1 cellular context compared by ENCODE assay signal in genomic region chr12:214005-214736, GRCh38.
A peak's percentile ranks its signal among the peaks of the same experiment; 100 is the strongest.
TF ChIP-seq lines count a peak whose summit lies in the region.

Gene SLC6A12, minus strand, starts transcription at chr12:214157. Its CDS starts 4,171 bp downstream, at chr12:209986.

TF ChIP-seq in H1, 55 proteins besides CTCF, POLR2A, EP300 and RAD21:
- TF ChIP-seq RFX5 (IDR thresholded peaks at IDR 0.05; ENCODE audit: borderline replicate concordance, low read depth, low read length) = no peak
- peak; percentile 45; the same call in 1 of the 2 replicates for TF ChIP-seq TEAD4 (IDR thresholded peaks at IDR 0.05; ENCODE audit: low read depth, low read length)
- TF ChIP-seq KDM5A (IDR thresholded peaks at IDR 0.05; ENCODE audit: low read length) = no peak
- no peak for TF ChIP-seq SRF (IDR thresholded peaks at IDR 0.05; ENCODE audit: low read depth, low read length)
- TF ChIP-seq TBP (IDR thresholded peaks at IDR 0.05; ENCODE audit: low read depth, low read length) = 0 out of 2 replicates have a peak, but pooled peaks have one; percentile 21
- TF ChIP-seq JUN (IDR thresholded peaks at IDR 0.05; ENCODE audit: low read depth, low read length) = no peak
- 0 out of 2 replicates have a peak, but pooled peaks have one; percentile 23 for TF ChIP-seq CEBPB (IDR thresholded peaks at IDR 0.05; ENCODE audit: low read depth, low read length)
